In genomic region chr16:66428682-66429251, GRCh38 we compare ENCODE assay signal across 17 cellular contexts. TPM values are rescaled to one million over a fixed set of nuclear protein-coding genes. Genes with fewer than 3 reads are reported as not detected.
DNase-seq lines count a peak whose midpoint lies in the region; TF ChIP-seq lines count a peak whose summit lies in the region.
"Had no signal": no experiment of that assay in that cellular context is flagged by ENCODE, and none has a peak within 500 bp of the region (broad histone marks: within the 10 kb centered on the region; RNA-seq: fewer than 3 reads in every experiment).

No MANE protein-coding gene starts in this region.

- H3K4me1 Mint-ChIP-seq in Caco-2 (ENCODE audit: low read depth, unreplicated experiment) (peaks cover 6% of the 10 kb centered on the region), neural crest cell (peaks cover 10% of the 10 kb centered on the region)
- H3K4me1 Mint-ChIP-seq: activated naive CD8-positive, alpha-beta T cell treated with anti-CD3 and anti-CD28 coated beads for 36 hours had no signal

- POLR2A ChIA-PET in Caco-2 (lab: Charles Lee) = no interaction called here

- no peak for DNase-seq in Caco-2
- no peak for DNase-seq in epithelial cell of proximal tubule (ENCODE audit: low read depth)
- no peak for DNase-seq in neural crest cell (ENCODE audit: low read depth, low spot score)
- DNase-seq in amygdala (lab: John Stamatoyannopoulos, UW) = no peak
- no peak for DNase-seq in amniotic stem cell (lab: John Stamatoyannopoulos, UW)
- no peak for DNase-seq in stimulated activated CD4-positive, alpha-beta T cell treated with anti-CD3 and anti-CD28 coated beads, Interleukin-1b, Interleukin-23, amount 100 ng/mL, for 48 hours
- DNase-seq: activated CD4-positive, alpha-beta T cell treated with anti-CD3 and anti-CD28 coated beads, Interleukin-2, amount 50 U/mL, for 1 hour; MG63; NCI-H146; NCI-H226; stimulated activated CD4-positive, alpha-beta T cell treated with anti-CD3 and anti-CD28 coated beads, Interleukin-12 subunit alpha, Interleukin-12 subunit beta, amount 100 ng/mL, for 4 hours had no signal

- H3K27me3 Mint-ChIP-seq in Caco-2 (ENCODE audit: insufficient read depth, unreplicated experiment) (peaks cover 29% of the 10 kb centered on the region), neural crest cell (ENCODE audit: low read depth) (peaks cover 78% of the 10 kb centered on the region)

- no peaks in the 10 kb centered on the region for H3K9me3 ChIP-seq in Caco-2
- H3K9me3 ChIP-seq in HUES48 (ENCODE audit: control insufficient read depth, insufficient read depth, low read length) = no peaks in the 10 kb centered on the region
- H3K9me3 ChIP-seq: MG63, thoracic aorta had no signal

- H3K4me1 ChIP-seq in Caco-2 = no peaks in the 10 kb centered on the region
- peaks cover 14% of the 10 kb centered on the region for H3K4me1 ChIP-seq in HUES48 (ENCODE audit: control insufficient read depth, insufficient read depth, low read length)

- H3K27me3 ChIP-seq in Caco-2 (replicated peaks; ENCODE audit: control insufficient read depth, insufficient read depth, low read length) = peaks cover 8% of the 10 kb centered on the region
- peaks cover 73% of the 10 kb centered on the region for H3K27me3 ChIP-seq in HUES48 (ENCODE audit: control insufficient read depth, insufficient read depth, low read length)
- H3K27me3 ChIP-seq: MG63 had no signal

- H3K36me3 ChIP-seq in Caco-2 (ENCODE audit: control insufficient read depth, insufficient read depth, low read length) (no peaks in the 10 kb centered on the region), HUES48 (ENCODE audit: control insufficient read depth, insufficient read depth, low read length) (no peaks in the 10 kb centered on the region)
- H3K36me3 ChIP-seq: MG63, thoracic aorta had no signal

- no peak overlapping the region for H3K9ac ChIP-seq in HUES48 (ENCODE audit: low read depth, low read length)

- no peak for TF ChIP-seq CTCF in Caco-2 (IDR thresholded peaks at IDR 0.05; ENCODE audit: insufficient read depth in 1 of 2, low read depth in 1 of 2, low read length in 1 of 2, severe bottlenecking in 1 of 2, unreplicated experiment in 1 of 2)
- TF ChIP-seq CTCF in epithelial cell of proximal tubule (conservative IDR thresholded peaks at IDR 0.05; ENCODE audit: low read depth, low read length) = no peak
- no peak for TF ChIP-seq CTCF in neural crest cell (conservative IDR thresholded peaks at IDR 0.05)

- H3K27ac ChIP-seq in HUES48 (ENCODE audit: low read depth, low read length) = no peak overlapping the region
- H3K27ac ChIP-seq: epithelial cell of prostate, thoracic aorta had no signal

- H3K4me3 ChIP-seq in Caco-2 (ENCODE audit: low read depth, low read length) = no peak overlapping the region
- H3K4me3 ChIP-seq in HUES48 (ENCODE audit: low read depth, low read length) = peak overlapping the region; percentile 56; the same call in 1 of the 2 replicates
- H3K4me3 ChIP-seq in epithelial cell of proximal tubule (ENCODE audit: low read depth, low read length) = peak overlapping the region; percentile 66
- H3K4me3 ChIP-seq: lung, MG63 had no signal

- peak overlapping the region; percentile 42 for H3K4me3 Mint-ChIP-seq in Caco-2 (ENCODE audit: unreplicated experiment)
- peak overlapping the region; percentile 71 for H3K4me3 Mint-ChIP-seq in neural crest cell
- H3K4me3 Mint-ChIP-seq: activated naive CD8-positive, alpha-beta T cell treated with anti-CD3 and anti-CD28 coated beads for 36 hours had no signal

- no peak overlapping the region for H3K27ac Mint-ChIP-seq in Caco-2 (ENCODE audit: unreplicated experiment)
- H3K27ac Mint-ChIP-seq in neural crest cell (ENCODE audit: unreplicated experiment) = no peak overlapping the region
- H3K27ac Mint-ChIP-seq: activated naive CD8-positive, alpha-beta T cell treated with anti-CD3 and anti-CD28 coated beads for 36 hours had no signal

- CTCF ChIA-PET in Caco-2 (lab: Charles Lee) = interaction anchor here (0.6 to 1.0 kb wide), 2 partner anchors 14 to 22 kb away, joined by 4 to 5 read pairs; no protein-coding TSS in a partner anchor

- H3K9me3 Mint-ChIP-seq in Caco-2 (ENCODE audit: unreplicated experiment) (no peaks in the 10 kb centered on the region), neural crest cell (no peaks in the 10 kb centered on the region)
- H3K9me3 Mint-ChIP-seq: activated naive CD8-positive, alpha-beta T cell treated with anti-CD3 and anti-CD28 coated beads for 36 hours had no signal

- no TSS peak for BruUV-seq in Caco-2 (replicated peaks; lab: Mats Ljungman, UMichigan)

- H3K36me3 Mint-ChIP-seq in Caco-2 (ENCODE audit: insufficient read depth, unreplicated experiment) (no peaks in the 10 kb centered on the region), neural crest cell (ENCODE audit: low read depth) (no peaks in the 10 kb centered on the region)
- H3K36me3 Mint-ChIP-seq: activated naive CD8-positive, alpha-beta T cell treated with anti-CD3 and anti-CD28 coated beads for 36 hours had no signal

- intact Hi-C loops in Caco-2 (cut with micrococcal nuclease; ENCODE audit: unreplicated experiment) = loop anchor here (5.0 kb wide), 1 partner anchor 54 kb away; no protein-coding TSS in a partner anchor

RNA-seq across cellular contexts. Expression of gene BEAN1, which starts 1.7 kb away (rescaled TPM):
- total RNA-seq in Caco-2 (2022) (not detected in 2 replicates), epithelial cell of proximal tubule (2.3 and 7.0 TPM in 2 replicates), neural crest cell (1.5 TPM in 2 replicates)
- total RNA-seq: activated naive CD8-positive, alpha-beta T cell treated with anti-CD3 and anti-CD28 coated beads for 36 hours; bronchial epithelial cell had no signal
